ENCODE assay signal across 13 cellular contexts in genomic region chr4:180542445-180543100, GRCh38.
DNase-seq lines count a peak whose midpoint lies in the region; ATAC-seq and TF ChIP-seq lines count a peak whose summit lies in the region.
"Had no signal": no experiment of that assay in that cellular context is flagged by ENCODE, and none has a peak within 500 bp of the region (broad histone marks: within the 10 kb centered on the region; RNA-seq: fewer than 3 reads in every experiment).

No MANE protein-coding gene starts in this region.

- no peaks in the 10 kb centered on the region for H3K23me2 ChIP-seq in H9 (ENCODE audit: insufficient read length, low read depth, low read length, poor library complexity, severe bottlenecking)

- H2BK120ac ChIP-seq in H9 (ENCODE audit: low read depth, low read length, poor library complexity, severe bottlenecking): no peak overlapping the region

- H3K4me1 Mint-ChIP-seq in H9: peaks cover 51 to 54% of the 10 kb centered on the region in 2 experiments
- no peaks in the 10 kb centered on the region for H3K4me1 Mint-ChIP-seq in activated T-helper 17 cell treated with anti-CD3 and anti-CD28 coated beads, Interleukin-2, amount 50 U/mL, for 72 hours

- H3K27ac ChIP-seq in H9 (ENCODE audit: insufficient read length, low read depth, low read length) (no peak overlapping the region), Peyer's patch (no peak overlapping the region)
- H3K27ac ChIP-seq: right atrium auricular region had no signal

- DNase-seq in H9 (no peak), NCI-H2081 (lab: John Stamatoyannopoulos, UW) (peak; percentile 68 to 87), astrocyte of the cerebellum (ENCODE audit: low read depth) (peak; percentile 98), left kidney (ENCODE audit: low read depth, low spot score) (peak; percentile 53), Peyer's patch (no peak), DMS79 (lab: John Stamatoyannopoulos, UW) (no peak)
- DNase-seq: activated CD4-positive, CD25-positive, alpha-beta regulatory T cell treated with anti-CD3 and anti-CD28 coated beads, Interleukin-2, amount 50 U/mL, for 72 hours; cortex of kidney; trophoblast cell had no signal

- no peak overlapping the region for H2BK12ac ChIP-seq in H9 (ENCODE audit: insufficient read length, low read depth, low read length)

- ATAC-seq in activated T-helper 17 cell treated with anti-CD3 and anti-CD28 coated beads, Interleukin-2, amount 50 U/mL, for 72 hours (replicated peaks): no peak
- no peak for ATAC-seq in HG02840 (IDR thresholded peaks at IDR 0.05; ENCODE audit: low FRiP score, unreplicated experiment)
- ATAC-seq: mucosa of descending colon had no signal

- H3K4me3 Mint-ChIP-seq in H9: no peak overlapping the region
- H3K4me3 Mint-ChIP-seq in activated T-helper 17 cell treated with anti-CD3 and anti-CD28 coated beads, Interleukin-2, amount 50 U/mL, for 72 hours: no peak overlapping the region

- H3K56ac ChIP-seq in H9 (ENCODE audit: insufficient read length, low read depth, low read length): no peak overlapping the region

- no peak for TF ChIP-seq POLR2A in Peyer's patch (IDR thresholded peaks at IDR 0.05)

- no peak overlapping the region for H2BK5ac ChIP-seq in H9 (ENCODE audit: insufficient read length, low read length)

- no peak overlapping the region for H3K9ac ChIP-seq in H9 (ENCODE audit: extremely low read depth, insufficient read length, low read length)

- H3T11ph ChIP-seq in H9 (ENCODE audit: low read length): no peak overlapping the region

- H3K4me2 ChIP-seq in H9 (ENCODE audit: insufficient read depth, insufficient read length, low read length): no peak overlapping the region

- H4K20me1 ChIP-seq in H9 (ENCODE audit: control insufficient read depth, insufficient read depth, insufficient read length): no peaks in the 10 kb centered on the region

- H4K5ac ChIP-seq in H9 (ENCODE audit: insufficient read length, low read depth, low read length): no peak overlapping the region

- H3K36me3 ChIP-seq in Peyer's patch: no peaks in the 10 kb centered on the region
- H3K36me3 ChIP-seq: right atrium auricular region had no signal

- no peak overlapping the region for H3K4ac ChIP-seq in H9 (ENCODE audit: low read depth, low read length)

- peaks cover 0 to 9% (median 0%) of the 10 kb centered on the region in 3 experiments; a peak in 1 of 7 replicates for H3K36me3 Mint-ChIP-seq in H9 (ENCODE audit: insufficient read depth in 1 of 3, low read depth in 3 of 3)
- no peaks in the 10 kb centered on the region for H3K36me3 Mint-ChIP-seq in activated T-helper 17 cell treated with anti-CD3 and anti-CD28 coated beads, Interleukin-2, amount 50 U/mL, for 72 hours (ENCODE audit: low read depth)

- H3K23ac ChIP-seq in H9 (ENCODE audit: insufficient read length, low read depth, low read length): no peak overlapping the region

- H2BK15ac ChIP-seq in H9 (ENCODE audit: low read depth, low read length): no peak overlapping the region

- H4K91ac ChIP-seq in H9 (ENCODE audit: insufficient read length, low read depth, low read length): no peak overlapping the region

- H2AK5ac ChIP-seq in H9 (ENCODE audit: insufficient read length, low read length): no peak overlapping the region

- H4K8ac ChIP-seq in H9 (replicated peaks; ENCODE audit: insufficient read length, low read depth, low read length): no peak overlapping the region

- TF ChIP-seq CTCF in H9 (conservative IDR thresholded peaks at IDR 0.05) (no peak), astrocyte of the cerebellum (IDR thresholded peaks at IDR 0.05; ENCODE audit: low read depth, low read length, missing control alignments) (no peak), Peyer's patch (IDR thresholded peaks at IDR 0.05) (no peak)

- no peaks in the 10 kb centered on the region for H3K79me2 ChIP-seq in H9 (ENCODE audit: insufficient read depth, low read length)

- H3K4me3 ChIP-seq in astrocyte of the cerebellum (ENCODE audit: low read depth, low read length) (no peak overlapping the region), Peyer's patch (no peak overlapping the region)
- H3K4me3 ChIP-seq: mucosa of descending colon, right atrium auricular region had no signal

- H3K18ac ChIP-seq in H9 (ENCODE audit: insufficient read length, low read depth, low read length): no peak overlapping the region

- no CpG with 5 or more reads among the region's 5 CpGs for WGBS in H9 (ENCODE audit: extremely low coverage, insufficient read length, low lambda C conversion rate)

- peak overlapping the region; percentile 78 to 99 (median 87); a peak in 5 of 7 replicates for H3K27ac Mint-ChIP-seq in H9
- no peak overlapping the region for H3K27ac Mint-ChIP-seq in activated T-helper 17 cell treated with anti-CD3 and anti-CD28 coated beads, Interleukin-2, amount 50 U/mL, for 72 hours

- H3K14ac ChIP-seq in H9 (ENCODE audit: insufficient read depth, low read length): no peak overlapping the region

- H3K79me1 ChIP-seq in H9 (ENCODE audit: insufficient read depth, low read depth, low read length, poor library complexity, severe bottlenecking): no peaks in the 10 kb centered on the region

- H2AFZ ChIP-seq in H9 (ENCODE audit: low read length): no peak overlapping the region

- in situ Hi-C loops in astrocyte of the cerebellum (cut with HindIII; ENCODE audit: low sequenced_read_pairs): no loop called here

- no peaks in the 10 kb centered on the region for H3K9me3 ChIP-seq in H9 (ENCODE audit: control insufficient read depth, low read depth, low read length)
- no peaks in the 10 kb centered on the region for H3K9me3 ChIP-seq in Peyer's patch
- H3K9me3 ChIP-seq: mucosa of descending colon, right atrium auricular region had no signal

- no peak overlapping the region for H2BK20ac ChIP-seq in H9 (ENCODE audit: low read depth, low read length, poor library complexity, severe bottlenecking)

- no peaks in the 10 kb centered on the region; a peak in 2 of 5 replicates for H3K9me3 Mint-ChIP-seq in H9
- peaks cover 6% of the 10 kb centered on the region for H3K9me3 Mint-ChIP-seq in activated T-helper 17 cell treated with anti-CD3 and anti-CD28 coated beads, Interleukin-2, amount 50 U/mL, for 72 hours

- H3K27me3 Mint-ChIP-seq in H9 (ENCODE audit: low read depth): no peaks in the 10 kb centered on the region
- H3K27me3 Mint-ChIP-seq in activated T-helper 17 cell treated with anti-CD3 and anti-CD28 coated beads, Interleukin-2, amount 50 U/mL, for 72 hours: no peaks in the 10 kb centered on the region

- H3K4me1 ChIP-seq in H9 (ENCODE audit: insufficient read depth, low read length): peaks cover 3% of the 10 kb centered on the region; the same call in 1 of the 2 replicates
- H3K4me1 ChIP-seq in Peyer's patch: no peaks in the 10 kb centered on the region
- H3K4me1 ChIP-seq: right atrium auricular region had no signal

- H3K27me3 ChIP-seq in H9 (ENCODE audit: insufficient read depth, low read length) (no peaks in the 10 kb centered on the region), Peyer's patch (no peaks in the 10 kb centered on the region)
- H3K27me3 ChIP-seq: right atrium auricular region had no signal

Comparison
In these comparisons a context has a peak if more than half of its experiments do, and no peak if none do; other contexts are left out.
1. DNase-seq: peak in NCI-H2081 (2 of 2), astrocyte of the cerebellum (single experiment) and left kidney (single experiment); none in H9 (single experiment), Peyer's patch (0 of 3) and DMS79 (single experiment).